Comparison of ENCODE assay signal across 8 cellular contexts in genomic region chr11:130916238-130916855, GRCh38. TPM values are rescaled to one million over a fixed set of nuclear protein-coding genes. Genes with fewer than 3 reads are reported as not detected.
DNase-seq lines count a peak whose midpoint lies in the region; ATAC-seq, FAIRE-seq and TF ChIP-seq lines count a peak whose summit lies in the region.

SNX19 (minus strand) TSS chr11:130916479; CDS start chr11:130915939, 540 bp downstream.

- H3K4me1 ChIP-seq in left lung: peaks cover 5 to 31% of the 10 kb centered on the region in 2 donors

- DNase-seq in GM19239 (ENCODE audit: insufficient read length, low spot score): peak; percentile 90
- peak; percentile 10 for DNase-seq in NCI-H510A treated with DMSO at 0.1 percent for 48 hours (lab: John Stamatoyannopoulos, UW)
- DNase-seq in activated CD4-positive, alpha-beta T cell treated with anti-CD3 and anti-CD28 coated beads, Interleukin-2, amount 50 U/mL, for 24 hours (ENCODE audit: low read depth in 1 of 2, low spot score in 1 of 2): peak; percentile 81 to 83
- DNase-seq in left lung: peak; percentile 92 to 99
- DNase-seq in stimulated activated CD4-positive, alpha-beta T cell treated with anti-CD3 and anti-CD28 coated beads, Interleukin-2, amount 100 ng/mL, for 48 hours: peak; percentile 90 to 91

- H3K4me3 Mint-ChIP-seq in dendritic cell treated with granulocyte-macrophage colony-stimulating factor and Interleukin-4, amounts not matched to agents 40 ng/mL and 50 ng/mL, for 4 days: peak within 1 kb of the TSS; percentile 77

- TF ChIP-seq CTCF in C4-2B (conservative IDR thresholded peaks at IDR 0.05) (peak; percentile 99), left lung (IDR thresholded peaks at IDR 0.05) (peak; percentile 97 to 99)

- peaks cover 24% of the 10 kb centered on the region for H3K27me3 Mint-ChIP-seq in dendritic cell treated with granulocyte-macrophage colony-stimulating factor and Interleukin-4, amounts not matched to agents 40 ng/mL and 50 ng/mL, for 4 days

- H3K4me3 ChIP-seq in left lung: peak within 1 kb of the TSS; percentile 85 to 99

- peak within 1 kb of the TSS; percentile 89 for H3K27ac Mint-ChIP-seq in dendritic cell treated with granulocyte-macrophage colony-stimulating factor and Interleukin-4, amounts not matched to agents 40 ng/mL and 50 ng/mL, for 4 days

- intact Hi-C loops in dendritic cell treated with granulocyte-macrophage colony-stimulating factor and Interleukin-4, amounts not matched to agents 40 ng/mL and 50 ng/mL, for 4 days (cut with micrococcal nuclease): loop anchor here (5.0 kb wide), 1 partner anchor 599 kb away; no protein-coding TSS in a partner anchor
- intact Hi-C loops in left lung (cut with DNase I): no loop called here

- H3K36me3 ChIP-seq in left lung: peaks cover 0 to 34% of the 10 kb centered on the region in 2 donors

- H3K9me3 Mint-ChIP-seq in dendritic cell treated with granulocyte-macrophage colony-stimulating factor and Interleukin-4, amounts not matched to agents 40 ng/mL and 50 ng/mL, for 4 days: peaks cover 10% of the 10 kb centered on the region

- peaks cover 47% of the 10 kb centered on the region for H3K36me3 Mint-ChIP-seq in dendritic cell treated with granulocyte-macrophage colony-stimulating factor and Interleukin-4, amounts not matched to agents 40 ng/mL and 50 ng/mL, for 4 days (ENCODE audit: low read depth)

- FAIRE-seq in GM19239 (lab: Jason Lieb, UNC): peak; percentile 94

- H3K9me3 ChIP-seq in left lung: no peaks in the 10 kb centered on the region

- ATAC-seq in HG03442 (IDR thresholded peaks at IDR 0.05; ENCODE audit: unreplicated experiment): peak; percentile 97
- peak; percentile 100 for ATAC-seq in left lung

- H3K27ac ChIP-seq in C4-2B (peak within 1 kb of the TSS; percentile 94), left lung (peak within 1 kb of the TSS; percentile 73 to 87)

- H3K27me3 ChIP-seq in left lung: peaks cover 0 to 4% of the 10 kb centered on the region in 2 donors

- peaks cover 38% of the 10 kb centered on the region for H3K4me1 Mint-ChIP-seq in dendritic cell treated with granulocyte-macrophage colony-stimulating factor and Interleukin-4, amounts not matched to agents 40 ng/mL and 50 ng/mL, for 4 days (ENCODE audit: low read depth)

RNA-seq across cellular contexts. Expression of gene SNX19, which starts in this region (rescaled TPM):
- total RNA-seq in left lung: 10 to 100 TPM; 58.1 to 66.4 TPM

Comparison
In these comparisons a context has a peak if more than half of its experiments do, and no peak if none do; other contexts are left out.
1. Peak in every context shown above with its lines: DNase-seq, ATAC-seq, H3K4me3 ChIP-seq and H3K27ac ChIP-seq.
2. DNase-seq: peak in every context shown above with its lines; median percentile 96 in left lung; 90 in stimulated activated CD4-positive, alpha-beta T cell treated with anti-CD3 and anti-CD28 coated beads, Interleukin-2, amount 100 ng/mL, for 48 hours; 90 in GM19239; 82 in activated CD4-positive, alpha-beta T cell treated with anti-CD3 and anti-CD28 coated beads, Interleukin-2, amount 50 U/mL, for 24 hours; 10 in NCI-H510A treated with DMSO at 0.1 percent for 48 hours.